ENCODE assay signal across 7 cellular contexts in the genomic region with DNA sequence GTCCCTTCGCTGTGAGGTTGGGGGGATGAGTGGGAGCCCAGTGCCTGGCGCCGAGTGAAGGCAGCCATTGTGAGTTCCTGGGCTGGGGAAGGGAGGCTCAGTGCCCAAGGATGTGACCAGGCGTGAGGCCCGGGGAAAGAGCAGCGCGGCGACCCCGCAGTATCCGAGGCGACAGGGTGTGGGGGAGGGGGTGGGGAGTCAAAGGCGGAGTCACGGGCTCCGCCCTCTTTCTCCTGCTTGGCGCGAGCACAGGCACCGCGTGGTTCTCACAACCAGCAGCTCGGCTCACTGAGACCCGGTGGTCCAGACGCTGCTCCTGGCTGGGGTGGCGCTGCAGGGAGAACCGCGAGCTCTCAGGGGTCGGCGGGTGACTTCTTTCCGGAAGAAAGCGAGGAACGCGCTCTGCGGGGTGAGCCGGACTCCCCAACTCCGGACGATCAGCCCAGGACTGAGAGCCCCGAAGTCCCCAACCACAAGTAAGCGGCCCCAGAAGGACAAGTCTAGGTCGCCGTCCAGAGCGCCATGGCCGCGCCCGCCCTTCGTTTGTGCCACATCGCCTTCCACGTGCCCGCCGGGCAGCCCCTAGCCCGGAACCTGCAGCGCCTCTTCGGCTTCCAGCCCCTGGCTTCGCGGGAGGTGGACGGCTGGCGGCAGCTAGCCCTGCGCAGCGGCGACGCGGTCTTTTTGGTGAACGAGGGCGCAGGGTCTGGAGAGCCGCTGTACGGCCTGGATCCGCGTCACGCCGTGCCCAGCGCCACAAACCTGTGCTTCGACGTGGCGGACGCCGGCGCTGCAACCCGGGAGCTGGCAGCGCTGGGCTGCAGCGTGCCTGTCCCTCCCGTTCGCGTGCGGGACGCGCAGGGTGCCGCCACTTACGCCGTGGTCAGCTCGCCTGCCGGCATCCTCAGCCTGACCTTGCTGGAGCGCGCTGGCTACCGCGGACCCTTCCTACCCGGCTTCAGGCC.
DNase-seq lines count a peak whose midpoint lies in the region; ATAC-seq and TF ChIP-seq lines count a peak whose summit lies in the region.

A gene (plus strand): TSS at position 269 of the 965 bp plus-strand sequence. CDS start 254 bp downstream, at position 523.

- no peaks in the 10 kb centered on the region for H3K9me3 Mint-ChIP-seq in central memory CD8-positive, alpha-beta T cell

- no peaks in the 10 kb centered on the region for H3K27me3 Mint-ChIP-seq in central memory CD8-positive, alpha-beta T cell

- no peak for TF ChIP-seq CTCF in WI38 (IDR thresholded peaks at IDR 0.05; ENCODE audit: low read depth, low read length)

- peaks cover 20% of the 10 kb centered on the region for H3K4me1 Mint-ChIP-seq in central memory CD8-positive, alpha-beta T cell

- peak within 1 kb of the TSS; percentile 49 for H3K27ac Mint-ChIP-seq in central memory CD8-positive, alpha-beta T cell (ENCODE audit: low read depth)

- DNase-seq in NCI-H1092 (lab: John Stamatoyannopoulos, UW) (peak; percentile 85), kidney glomerular epithelial cell (lab: John Stamatoyannopoulos, UW) (peak; percentile 9)
- no peak for DNase-seq in central memory CD8-positive, alpha-beta T cell (ENCODE audit: low spot score in 2 of 2)
- DNase-seq in stimulated activated CD4-positive, alpha-beta T cell treated with anti-CD3 and anti-CD28 coated beads, Interleukin-1b, Interleukin-23, amount 100 ng/mL, for 24 hours (ENCODE audit: low read depth in 4 of 4, low spot score in 1 of 4), result peak; percentile 38 to 81 (median 60)

- peak within 1 kb of the TSS; percentile 58 for H3K4me3 ChIP-seq in WI38 (ENCODE audit: low read depth, low read length)

- peak within 1 kb of the TSS; percentile 74 for H3K4me3 Mint-ChIP-seq in central memory CD8-positive, alpha-beta T cell

- ATAC-seq in GM18502 (IDR thresholded peaks at IDR 0.05; ENCODE audit: poor library complexity, unreplicated experiment) (peak; percentile 55), HG03025 (IDR thresholded peaks at IDR 0.05; ENCODE audit: low FRiP score, unreplicated experiment) (no peak)
- peak; percentile 59 for ATAC-seq in central memory CD8-positive, alpha-beta T cell (replicated peaks; ENCODE audit: extremely low read depth, poor library complexity, severe bottlenecking)

- peaks cover 5% of the 10 kb centered on the region for H3K36me3 Mint-ChIP-seq in central memory CD8-positive, alpha-beta T cell (ENCODE audit: insufficient read depth)

Comparison
In these comparisons a context has a peak if more than half of its experiments do, and no peak if none do; other contexts are left out.
1. DNase-seq: peak in NCI-H1092 (single experiment), kidney glomerular epithelial cell (single experiment) and stimulated activated CD4-positive, alpha-beta T cell treated with anti-CD3 and anti-CD28 coated beads, Interleukin-1b, Interleukin-23, amount 100 ng/mL, for 24 hours (4 of 4); none in central memory CD8-positive, alpha-beta T cell (0 of 2).